ENCODE assay signal across 1 cellular context in genomic region chr4:171875291-171875690, GRCh38.
TF ChIP-seq lines count a peak whose summit lies in the region.

No MANE protein-coding gene starts in this region.

TF ChIP-seq in GM23338, 12 proteins besides CTCF, POLR2A, EP300 and RAD21 (continued from another document):
- TF ChIP-seq ZNF462 (CRISPR knock-in tag; IDR thresholded peaks at IDR 0.05) (no peak), EZH2phosphoT487 (IDR thresholded peaks at IDR 0.05; ENCODE audit: unreplicated experiment) (no peak), JUNB (IDR thresholded peaks at IDR 0.05; ENCODE audit: unreplicated experiment) (no peak)
TF ChIP-seq in GM23338: peak in this region for 0.
